Comparison of ENCODE assay signal across 33 cellular contexts in the genomic region with DNA sequence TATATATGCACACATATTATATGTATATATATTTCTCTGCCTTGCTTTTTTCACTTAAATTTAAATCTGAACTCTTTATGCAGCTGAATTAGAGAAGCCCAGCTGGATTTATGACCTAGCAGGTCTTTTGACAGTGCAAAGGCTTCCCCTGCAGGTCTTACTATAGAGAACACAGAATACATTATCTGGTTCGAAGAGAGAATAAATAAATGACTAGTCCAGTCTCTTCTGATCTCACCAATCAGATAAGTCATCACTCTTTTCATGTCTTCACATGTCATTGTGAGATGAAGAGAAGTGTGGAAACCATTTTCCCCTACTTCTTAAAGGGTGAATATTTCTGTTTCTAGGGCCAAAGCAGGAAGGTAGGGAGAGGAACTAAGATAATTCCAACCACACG. TPM values are rescaled to one million over a fixed set of nuclear protein-coding genes. Genes with fewer than 3 reads are reported as not detected.
"Had no signal": no experiment of that assay in that cellular context is flagged by ENCODE, and none has a peak within 500 bp of the region (broad histone marks: within the 10 kb centered on the region; RNA-seq: fewer than 3 reads in every experiment).

No MANE protein-coding gene starts in this region.

- H3K4me3 Mint-ChIP-seq: activated B cell treated with CpG ODN at 0.5 μM for 24 hours; activated CD4-positive, alpha-beta memory T cell treated with anti-CD3 and anti-CD28 coated beads, Interleukin-2, amount 10 ng/mL, durations not matched to agents 7 days and 5 days; activated CD8-positive, alpha-beta memory T cell treated with anti-CD3 and anti-CD28 coated beads, Interleukin-2, amount 10 ng/mL, durations not matched to agents 7 days and 5 days; activated naive CD8-positive, alpha-beta T cell treated with anti-CD3 and anti-CD28 coated beads for 36 hours had no signal

- H3K4me1 ChIP-seq: ascending aorta, Peyer's patch had no signal

- H3K4me1 Mint-ChIP-seq: activated B cell treated with CpG ODN at 0.5 μM for 24 hours; activated CD4-positive, alpha-beta memory T cell treated with anti-CD3 and anti-CD28 coated beads, Interleukin-2, amount 10 ng/mL, durations not matched to agents 7 days and 5 days; activated CD8-positive, alpha-beta memory T cell treated with anti-CD3 and anti-CD28 coated beads, Interleukin-2, amount 10 ng/mL, durations not matched to agents 7 days and 5 days had no signal

- H3K9me3 Mint-ChIP-seq: activated CD4-positive, alpha-beta memory T cell treated with anti-CD3 and anti-CD28 coated beads, Interleukin-2, amount 10 ng/mL, durations not matched to agents 7 days and 5 days; activated naive CD8-positive, alpha-beta T cell treated with anti-CD3 and anti-CD28 coated beads for 36 hours had no signal

- H3K36me3 ChIP-seq: ascending aorta, Peyer's patch had no signal

- H3K36me3 Mint-ChIP-seq: activated CD8-positive, alpha-beta memory T cell treated with anti-CD3 and anti-CD28 coated beads, Interleukin-2, amount 10 ng/mL, durations not matched to agents 7 days and 5 days; activated naive CD8-positive, alpha-beta T cell treated with anti-CD3 and anti-CD28 coated beads for 36 hours had no signal

- H3K4me3 ChIP-seq: ascending aorta, K562, Peyer's patch had no signal

- DNase-seq: activated B cell treated with CpG ODN at 0.5 μM for 24 hours; activated CD4-positive, alpha-beta memory T cell treated with anti-CD3 and anti-CD28 coated beads, Interleukin-2, amount 10 ng/mL, durations not matched to agents 7 days and 5 days; activated CD4-positive, alpha-beta T cell treated with anti-CD3 and anti-CD28 coated beads for 4 hours; activated CD4-positive, alpha-beta T cell treated with anti-CD3 and anti-CD28 coated beads, Interleukin-2, amount 50 U/mL, for 1 hour; activated CD4-positive, CD25-positive, alpha-beta regulatory T cell treated with anti-CD3 and anti-CD28 coated beads, Interleukin-2, amount 50 U/mL, for 72 hours; activated CD8-positive, alpha-beta memory T cell treated with anti-CD3 and anti-CD28 coated beads for 24 hours; activated CD8-positive, alpha-beta memory T cell treated with anti-CD3 and anti-CD28 coated beads, Interleukin-2, amount 10 ng/mL, durations not matched to agents 7 days and 5 days; activated CD8-positive, alpha-beta memory T cell treated with anti-CD3 and anti-CD28 coated beads, Interleukin-2, amount 50 U/mL, for 48 hours; activated effector memory CD4-positive, alpha-beta T cell treated with Interleukin-2 at 50 U/mL for 16 hours; activated naive CD4-positive, alpha-beta T cell treated with anti-CD3 and anti-CD28 coated beads, Interleukin-2, amount 50 U/mL, for 16 hours; activated naive CD8-positive, alpha-beta T cell treated with anti-CD3 and anti-CD28 coated beads for 36 hours; activated T-cell treated with anti-CD3 and anti-CD28 coated beads, Interleukin-2, amount 50 U/mL, for 48 hours; amniotic stem cell; caudate nucleus; IMR-90; NCI-H1105; NCI-H1417 treated with DMSO at 0.1 percent for 48 hours; NCI-H1930; NCI-H2081 treated with DMSO at 0.1 percent for 48 hours; NCI-H446 treated with DMSO at 0.1 percent for 48 hours; NCI-H524 treated with DMSO at 0.1 percent for 48 hours; PC-3; Peyer's patch; Right ventricle myocardium superior; RPMI8226; SW 1271; T-helper 1 cell; T-helper 2 cell; T-helper 9 cell had no signal

- H3K27ac Mint-ChIP-seq: activated B cell treated with CpG ODN at 0.5 μM for 24 hours; activated CD4-positive, alpha-beta memory T cell treated with anti-CD3 and anti-CD28 coated beads, Interleukin-2, amount 10 ng/mL, durations not matched to agents 7 days and 5 days; activated CD8-positive, alpha-beta memory T cell treated with anti-CD3 and anti-CD28 coated beads, Interleukin-2, amount 10 ng/mL, durations not matched to agents 7 days and 5 days; activated naive CD8-positive, alpha-beta T cell treated with anti-CD3 and anti-CD28 coated beads for 36 hours had no signal

- H3K27ac ChIP-seq: ascending aorta, Peyer's patch, VCaP had no signal

- H3K27me3 ChIP-seq: ascending aorta, Peyer's patch had no signal

- ATAC-seq: activated CD8-positive, alpha-beta memory T cell treated with anti-CD3 and anti-CD28 coated beads, Interleukin-2, amount 10 ng/mL, durations not matched to agents 7 days and 5 days; K562; PC-3 had no signal

- H3K9me3 ChIP-seq: ascending aorta, Peyer's patch had no signal

RNA-seq across cellular contexts. Expression of gene OR5P3, which starts 42.3 kb away (rescaled TPM):
- total RNA-seq: activated B cell treated with CpG ODN at 0.5 μM for 24 hours; activated CD4-positive, alpha-beta memory T cell treated with anti-CD3 and anti-CD28 coated beads, Interleukin-2, amount 10 ng/mL, durations not matched to agents 7 days and 5 days; activated CD8-positive, alpha-beta memory T cell treated with anti-CD3 and anti-CD28 coated beads, Interleukin-2, amount 10 ng/mL, durations not matched to agents 7 days and 5 days; activated naive CD8-positive, alpha-beta T cell treated with anti-CD3 and anti-CD28 coated beads for 36 hours; ascending aorta; IMR-90; K562; M059J; PC-3; Peyer's patch; Right ventricle myocardium superior had no signal

RNA-seq across cellular contexts. Expression of gene OR10A6, which starts 58.2 kb away (rescaled TPM):
- total RNA-seq: activated B cell treated with CpG ODN at 0.5 μM for 24 hours; activated CD4-positive, alpha-beta memory T cell treated with anti-CD3 and anti-CD28 coated beads, Interleukin-2, amount 10 ng/mL, durations not matched to agents 7 days and 5 days; activated CD8-positive, alpha-beta memory T cell treated with anti-CD3 and anti-CD28 coated beads, Interleukin-2, amount 10 ng/mL, durations not matched to agents 7 days and 5 days; activated naive CD8-positive, alpha-beta T cell treated with anti-CD3 and anti-CD28 coated beads for 36 hours; ascending aorta; IMR-90; K562; M059J; PC-3; Peyer's patch; Right ventricle myocardium superior had no signal
